ENCODE assay signal across 2 cellular contexts in the genomic region with DNA sequence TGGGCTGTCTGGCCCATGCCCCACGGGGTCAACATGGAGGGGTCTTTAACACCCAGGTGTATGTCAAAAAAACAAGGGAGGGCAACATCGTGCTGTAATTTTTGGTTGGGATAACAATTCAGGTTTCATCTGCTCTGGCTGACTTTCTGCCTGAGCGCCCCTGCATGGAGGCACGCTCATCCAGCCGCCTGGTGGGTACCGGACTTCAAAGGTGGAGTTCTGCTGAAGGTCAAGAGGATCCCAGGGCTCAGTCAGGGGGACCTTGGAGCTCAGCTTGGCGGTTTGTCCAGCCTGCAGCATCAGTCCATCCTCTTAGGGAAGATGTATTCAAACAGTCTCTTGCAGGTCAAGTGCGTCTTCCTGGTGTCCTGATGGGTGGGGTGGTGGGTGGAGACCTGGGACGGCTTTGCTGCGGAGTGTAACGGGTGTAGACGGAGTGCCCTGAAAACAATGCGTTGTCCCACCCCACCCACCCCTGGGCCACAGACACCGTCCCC.
TF ChIP-seq lines count a peak whose summit lies in the region.

No MANE protein-coding gene starts in this region.

TF ChIP-seq in HEK293, 187 proteins besides CTCF, POLR2A, EP300 and RAD21:
- TF ChIP-seq ZNF596 (tag by site-specific recombination; IDR thresholded peaks at IDR 0.05): no peak
- TF ChIP-seq KLF1 (tag by site-specific recombination; IDR thresholded peaks at IDR 0.05): 0 out of 2 replicates have a peak, but pooled peaks have one; percentile 18

TF ChIP-seq in H1, 55 proteins besides CTCF, POLR2A, EP300 and RAD21:
- TF ChIP-seq POLR2AphosphoS5 (IDR thresholded peaks at IDR 0.05; ENCODE audit: low read depth, low read length) (no peak), JUN (IDR thresholded peaks at IDR 0.05; ENCODE audit: low read depth, low read length) (no peak), RBBP5 (IDR thresholded peaks at IDR 0.05; ENCODE audit: borderline replicate concordance, low read depth, low read length) (no peak), TBP (IDR thresholded peaks at IDR 0.05; ENCODE audit: low read depth, low read length) (no peak), RFX5 (IDR thresholded peaks at IDR 0.05; ENCODE audit: borderline replicate concordance, low read depth, low read length) (no peak)
